Comparison of ENCODE assay signal across 8 cellular contexts in the genomic region with DNA sequence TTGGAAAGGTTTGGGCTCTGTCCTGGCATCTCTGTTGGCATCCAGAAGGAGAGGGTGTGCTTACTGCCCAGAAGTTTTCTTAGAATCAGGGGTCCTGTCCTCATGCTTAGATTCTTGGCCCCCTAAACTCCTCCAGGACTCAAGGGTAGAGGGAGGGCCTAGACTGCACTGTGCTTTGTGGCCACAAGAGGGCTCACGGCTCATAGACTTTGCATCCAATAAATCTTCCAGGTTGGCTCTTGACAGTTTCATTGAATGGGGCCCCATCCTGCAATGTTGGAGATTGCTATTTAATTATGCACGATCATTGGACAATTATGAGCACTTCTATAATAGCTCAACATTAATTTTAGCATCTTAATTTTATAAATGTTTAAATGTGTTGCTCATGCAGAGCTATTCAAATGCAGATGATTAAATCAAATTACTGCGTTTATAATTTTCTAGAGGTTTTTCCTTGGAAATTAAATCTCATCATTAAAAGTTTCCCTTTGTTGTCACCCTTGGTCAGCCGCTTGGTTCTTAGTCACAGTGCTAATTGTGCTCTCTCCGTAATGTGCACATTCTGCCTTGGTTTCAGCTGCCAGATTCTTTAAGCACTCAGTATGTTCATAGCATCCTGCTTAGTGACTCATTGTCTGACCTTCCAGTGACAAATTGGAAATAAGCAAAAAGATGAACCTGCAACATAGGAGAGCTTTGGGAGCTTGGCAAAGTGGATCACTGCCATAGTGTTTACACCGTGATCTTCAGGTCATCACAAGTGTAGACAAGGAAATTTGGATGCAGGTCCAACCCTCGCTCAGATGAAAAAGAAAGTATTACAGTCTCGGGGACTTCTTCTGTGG. TPM values are rescaled to one million over a fixed set of nuclear protein-coding genes. Genes with fewer than 3 reads are reported as not detected.
A peak's percentile ranks its signal among the peaks of the same experiment; 100 is the strongest.
DNase-seq lines count a peak whose midpoint lies in the region; ATAC-seq, FAIRE-seq and TF ChIP-seq lines count a peak whose summit lies in the region.

No MANE protein-coding gene starts in this region.

- H3K27ac ChIP-seq in small intestine (ENCODE audit: low read depth in 1 of 2, low read length in 1 of 2): no peak overlapping the region

- DNase-seq in SIG-M5 treated with dmso at 0.1 percent for 504 hours (lab: John Stamatoyannopoulos, UW; ENCODE audit: unreplicated experiment): peak; percentile 26
- DNase-seq in SIG-M5 (lab: John Stamatoyannopoulos, UW): no peak
- peak; percentile 51 for DNase-seq in NB4 (ENCODE audit: low read depth)
- peak; percentile 85 for DNase-seq in adipocyte (ENCODE audit: low read depth)
- DNase-seq in hypothalamus (lab: John Stamatoyannopoulos, UW): peak in 28 of 51 donors; percentile 1 to 54 (median 16)
- peak; percentile 54 for DNase-seq in small intestine
- DNase-seq in NCI-H2029 (lab: John Stamatoyannopoulos, UW): no peak

- H3K4me1 ChIP-seq in adipocyte (ENCODE audit: control insufficient read depth, insufficient read depth, low read length): no peaks in the 10 kb centered on the region
- no peaks in the 10 kb centered on the region for H3K4me1 ChIP-seq in small intestine (ENCODE audit: control insufficient read depth in 2 of 2, insufficient read depth in 1 of 2, low read depth in 1 of 2, low read length in 1 of 2)

- TF ChIP-seq CTCF in NB4 (IDR thresholded peaks at IDR 0.05; ENCODE audit: low read depth, low read length): peak; percentile 93

- no peak overlapping the region for H3K9ac ChIP-seq in adipocyte (ENCODE audit: low read length)

- ATAC-seq in GM21576 (IDR thresholded peaks at IDR 0.05; ENCODE audit: unreplicated experiment): peak; percentile 59

- no peaks in the 10 kb centered on the region for H3K36me3 ChIP-seq in adipocyte (ENCODE audit: control insufficient read depth, insufficient read depth, low read length, severe bottlenecking)
- no peaks in the 10 kb centered on the region for H3K36me3 ChIP-seq in small intestine (ENCODE audit: control insufficient read depth in 2 of 2, insufficient read depth in 2 of 2, low read length in 2 of 2)

- H3K27me3 ChIP-seq in adipocyte (replicated peaks; ENCODE audit: control insufficient read depth, insufficient read depth, low read length) (peaks cover 5% of the 10 kb centered on the region), small intestine (ENCODE audit: control insufficient read depth in 2 of 2, insufficient read depth in 2 of 2, low read length in 2 of 2) (no peaks in the 10 kb centered on the region)

- whole genome bisulfite sequencing in small intestine, 3 donors: 52 to 59% (median 57%) methylated on average over 8 of the region's 8 CpGs

- H3K4me3 ChIP-seq in NB4 (ENCODE audit: low read depth, low read length): no peak overlapping the region
- H3K4me3 ChIP-seq in adipocyte (ENCODE audit: low read length): no peak overlapping the region
- no peak overlapping the region for H3K4me3 ChIP-seq in small intestine (ENCODE audit: low read depth in 1 of 2, low read length in 2 of 2)

- TF ChIP-seq POLR2A in NB4 (IDR thresholded peaks at IDR 0.05; ENCODE audit: extremely low read depth, insufficient read length): no peak

- peaks cover 6% of the 10 kb centered on the region for H3K9me3 ChIP-seq in adipocyte (ENCODE audit: control insufficient read depth, low read length)
- H3K9me3 ChIP-seq in small intestine (ENCODE audit: control insufficient read depth, low read depth): no peaks in the 10 kb centered on the region

- no peak for FAIRE-seq in small intestine (lab: Jason Lieb, UNC)

RNA-seq across cellular contexts. Expression of a gene that starts 33.5 kb away (rescaled TPM):
- polyA plus RNA-seq in small intestine: under 1 TPM in 1 of 3 donors, not detected in 2; 0.60 TPM

Comparison
In these comparisons a context has a peak if more than half of its experiments do, and no peak if none do; other contexts are left out.
1. DNase-seq: peak in SIG-M5 treated with dmso at 0.1 percent for 504 hours (single experiment), NB4 (single experiment), adipocyte (single experiment), hypothalamus (28 of 51) and small intestine (single experiment); none in SIG-M5 (single experiment) and NCI-H2029 (single experiment).